ENCODE assay signal across 8 cellular contexts in the genomic region with DNA sequence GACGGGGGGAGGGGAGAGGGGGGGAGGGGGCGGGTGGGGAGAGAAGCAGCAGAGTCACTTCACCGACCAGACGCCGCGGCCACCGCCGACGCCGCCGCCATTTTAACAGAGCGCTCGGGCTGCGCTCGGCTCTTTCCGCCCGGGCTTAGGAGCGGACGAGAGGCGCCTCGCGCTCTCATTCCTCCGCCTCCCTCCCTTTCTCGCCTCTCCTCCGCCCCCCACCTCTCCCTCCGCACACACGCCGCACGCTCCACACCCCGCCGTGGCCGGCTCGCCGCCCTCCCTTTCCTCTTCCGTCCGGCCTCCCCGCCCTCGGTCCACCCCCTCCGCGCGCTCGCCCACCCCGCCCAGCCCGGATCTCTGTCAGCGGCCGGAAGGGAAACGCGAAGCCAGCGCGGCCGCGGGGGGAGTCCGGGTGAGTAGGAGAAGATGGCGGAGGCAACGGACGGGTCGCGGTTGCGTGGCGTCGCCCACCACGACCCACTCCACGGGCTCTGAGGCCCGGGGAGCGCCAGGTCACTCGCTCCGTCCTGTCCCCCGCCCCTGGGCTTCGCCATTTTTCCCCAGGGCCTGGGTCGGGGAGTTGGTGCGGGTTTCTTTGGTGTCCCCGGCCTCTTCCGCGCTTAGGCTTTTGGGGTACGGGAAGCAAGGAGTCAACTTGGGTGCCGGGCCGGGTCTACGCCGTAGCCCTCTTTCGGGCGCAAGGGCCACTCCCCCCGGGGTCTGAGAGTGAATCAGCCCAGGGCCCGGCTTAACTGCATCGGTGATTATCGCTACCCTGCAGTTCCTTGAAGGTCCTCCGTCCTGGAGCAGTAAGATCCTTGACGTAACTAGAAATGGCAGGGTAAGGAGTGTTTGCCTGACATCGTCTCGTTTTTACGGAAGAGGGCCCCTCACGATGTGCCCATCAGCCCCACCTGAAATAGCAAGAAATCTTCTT. TPM values are rescaled to one million over a fixed set of nuclear protein-coding genes. Genes with fewer than 3 reads are reported as not detected.
DNase-seq lines count a peak whose midpoint lies in the region; ATAC-seq and TF ChIP-seq lines count a peak whose summit lies in the region.

TSS of gene USP34 (minus strand) at position 123 of the 940 bp plus-strand sequence. CDS start 395 bp downstream, outside the sequence.

- peak; percentile 71 for DNase-seq in GM04503 (ENCODE audit: low read depth)
- peak; percentile 89 for DNase-seq in NCI-H1092 treated with DMSO at 0.1 percent for 48 hours (lab: John Stamatoyannopoulos, UW)
- DNase-seq in SKM-1 (lab: John Stamatoyannopoulos, UW; ENCODE audit: unreplicated experiment) = peak; percentile 93
- peak; percentile 82 to 86 for DNase-seq in activated naive CD4-positive, alpha-beta T cell treated with anti-CD3 and anti-CD28 coated beads, Interleukin-2, amount 50 U/mL, for 72 hours (ENCODE audit: low spot score in 2 of 2)
- DNase-seq in glomerular endothelial cell (ENCODE audit: extremely low read depth, low read depth, low spot score) = no peak
- peak; percentile 95 for DNase-seq in occipital lobe (lab: John Stamatoyannopoulos, UW)
- DNase-seq in suprapubic skin (ENCODE audit: low spot score in 2 of 2) = peak; percentile 96 to 97

- TF ChIP-seq EP300 in suprapubic skin (IDR thresholded peaks at IDR 0.05) = no peak

- peak within 1 kb of the TSS; percentile 98 for H3K27ac ChIP-seq in suprapubic skin

- peak within 1 kb of the TSS; percentile 90 for H3K4me3 ChIP-seq in suprapubic skin

- H3K36me3 Mint-ChIP-seq in activated naive CD4-positive, alpha-beta T cell treated with anti-CD3 and anti-CD28 coated beads, Interleukin-2, amount 50 U/mL, for 72 hours = peaks cover 15 to 25% of the 10 kb centered on the region in 2 donors

- WGBS in suprapubic skin = 0% methylated on average over 1 of the region's 91 CpGs

- no peaks in the 10 kb centered on the region for H3K27me3 ChIP-seq in suprapubic skin

- no peaks in the 10 kb centered on the region for H3K9me3 Mint-ChIP-seq in activated naive CD4-positive, alpha-beta T cell treated with anti-CD3 and anti-CD28 coated beads, Interleukin-2, amount 50 U/mL, for 72 hours

- H3K4me1 ChIP-seq in suprapubic skin = peaks cover 25% of the 10 kb centered on the region

- TF ChIP-seq POLR2A in suprapubic skin (IDR thresholded peaks at IDR 0.05) = peak; percentile 69 to 92

- H3K36me3 ChIP-seq in suprapubic skin = no peaks in the 10 kb centered on the region

- no peak for TF ChIP-seq CTCF in suprapubic skin (IDR thresholded peaks at IDR 0.05)

- H3K27ac Mint-ChIP-seq in activated naive CD4-positive, alpha-beta T cell treated with anti-CD3 and anti-CD28 coated beads, Interleukin-2, amount 50 U/mL, for 72 hours = peak within 1 kb of the TSS; percentile 97 to 100

- ATAC-seq in HG02571 (IDR thresholded peaks at IDR 0.05; ENCODE audit: unreplicated experiment) = peak; percentile 77
- ATAC-seq in activated naive CD4-positive, alpha-beta T cell treated with anti-CD3 and anti-CD28 coated beads, Interleukin-2, amount 50 U/mL, for 72 hours = peak; percentile 85 to 90

- H3K9me3 ChIP-seq in suprapubic skin = no peaks in the 10 kb centered on the region

RNA-seq across cellular contexts. Expression of gene USP34, which starts in this region (rescaled TPM):
- 100 to 1,000 TPM; 111 to 126 TPM for total RNA-seq in activated naive CD4-positive, alpha-beta T cell treated with anti-CD3 and anti-CD28 coated beads, Interleukin-2, amount 50 U/mL, for 72 hours
- total RNA-seq in glomerular endothelial cell = 68.2 and 94.1 TPM in 2 replicates
- total RNA-seq in occipital lobe = 226 TPM
- 100 to 1,000 TPM in 2 of 4 donors, 10 to 100 TPM in 2; 94.5 to 242 (median 111) TPM for total RNA-seq in suprapubic skin
